In the genomic region with DNA sequence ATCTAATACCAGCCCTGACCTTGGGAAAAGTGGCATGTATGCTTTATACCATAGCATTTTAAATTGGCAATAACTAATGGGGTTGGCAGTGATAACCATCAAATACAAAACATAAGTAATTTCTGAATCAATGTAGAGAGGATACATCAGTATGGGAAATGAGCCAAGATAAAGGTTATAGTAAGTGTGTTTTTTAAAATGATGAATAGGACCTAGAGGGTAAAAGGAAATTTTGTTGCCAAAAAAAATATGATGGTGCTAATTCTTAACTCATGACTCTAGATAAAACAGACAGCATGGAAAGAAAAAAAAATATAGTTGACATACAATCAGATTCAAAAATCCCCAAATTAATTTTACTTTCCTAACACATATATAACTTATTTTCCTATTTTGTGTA, we compare ENCODE assay signal across 24 cellular contexts.
"Had no signal": no experiment of that assay in that cellular context is flagged by ENCODE, and none has a peak within 500 bp of the region (broad histone marks: within the 10 kb centered on the region; RNA-seq: fewer than 3 reads in every experiment).

No MANE protein-coding gene starts in this region.

- ATAC-seq: activated CD8-positive, alpha-beta T cell treated with anti-CD3 and anti-CD28 coated beads, Interleukin-2, amount 10 ng/mL, durations not matched to agents 7 days and 5 days; body of pancreas; PC-3; T-helper 17 cell; WTC11 had no signal

- DNase-seq: activated CD4-positive, alpha-beta T cell treated with anti-CD3 and anti-CD28 coated beads for 48 hours; activated CD4-positive, alpha-beta T cell treated with anti-CD3 and anti-CD28 coated beads, Interleukin-2, amount 50 U/mL, for 4 hours; activated CD4-positive, CD25-positive, alpha-beta regulatory T cell treated with anti-CD3 and anti-CD28 coated beads, Interleukin-2, amount 50 U/mL, for 72 hours; activated CD8-positive, alpha-beta memory T cell treated with anti-CD3 and anti-CD28 coated beads, Interleukin-2, amount 50 U/mL, for 48 hours; activated CD8-positive, alpha-beta T cell treated with anti-CD3 and anti-CD28 coated beads, Interleukin-2, amount 10 ng/mL, durations not matched to agents 7 days and 5 days; activated naive CD4-positive, alpha-beta T cell treated with anti-CD3 and anti-CD28 coated beads, Interleukin-2, amount 50 U/mL, for 16 hours; activated naive CD8-positive, alpha-beta T cell treated with anti-CD3 and anti-CD28 coated beads, Interleukin-2, amount 10 ng/mL, durations not matched to agents 7 days and 5 days; activated T-cell treated with anti-CD3 and anti-CD28 coated beads, Interleukin-2, amount 50 U/mL, for 1 hour; adrenal gland; anterior cingulate cortex; body of pancreas; Karpas-422; NCI-H1048; NCI-H146; NCI-H187 treated with DMSO at 0.1 percent for 48 hours; NCI-H2081 treated with DMSO at 0.1 percent for 48 hours; NCI-H446; NCI-H524; PC-3; SHP77; T-helper 17 cell; T-helper 9 cell had no signal

- H3K36me3 ChIP-seq: adrenal gland, SJSA1 had no signal

- H3K9me3 ChIP-seq: adrenal gland, body of pancreas, SJSA1 had no signal

- H3K4me3 ChIP-seq: adrenal gland, body of pancreas, SJSA1 had no signal

- H3K27me3 ChIP-seq: adrenal gland, body of pancreas, SJSA1 had no signal

- H3K27ac ChIP-seq: adrenal gland, body of pancreas, SJSA1 had no signal

- H3K4me1 ChIP-seq: adrenal gland, body of pancreas, SJSA1 had no signal
